ENCODE assay signal across 29 cellular contexts in the genomic region with DNA sequence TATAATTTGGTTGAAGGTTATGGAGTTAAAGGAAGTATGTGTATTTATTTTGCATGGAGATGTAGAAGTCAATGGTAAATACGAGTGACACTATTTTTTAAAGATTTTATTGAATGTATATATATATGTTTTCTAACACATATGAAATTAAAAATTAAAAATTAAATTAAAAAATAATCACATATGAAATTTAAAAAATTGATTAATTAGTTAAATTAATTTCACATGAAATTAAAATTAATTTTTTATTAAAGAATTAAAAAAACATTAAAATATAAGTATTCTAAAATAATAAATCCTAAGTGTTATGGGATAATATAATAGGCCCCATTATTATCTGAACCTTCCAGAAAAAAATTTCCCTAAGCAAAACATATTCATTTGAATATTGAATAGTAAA.
"Had no signal": no experiment of that assay in that cellular context is flagged by ENCODE, and none has a peak within 500 bp of the region (broad histone marks: within the 10 kb centered on the region; RNA-seq: fewer than 3 reads in every experiment).

No MANE protein-coding gene starts in this region.

- H3K27me3 Mint-ChIP-seq: dendritic cell treated with granulocyte-macrophage colony-stimulating factor and Interleukin-4, amounts not matched to agents 40 ng/mL and 50 ng/mL, for 4 days; naive B cell; natural killer cell treated with Interleukin-12 subunit alpha and Interleukin-12 subunit beta and Interleukin-15 and Interleukin-18, amount 100 ng/mL, for 72 hours; progenitor cell of endocrine pancreas had no signal

- H3K36me3 Mint-ChIP-seq: mesothelial cell of epicardium; naive B cell; natural killer cell treated with Interleukin-12 subunit alpha and Interleukin-12 subunit beta and Interleukin-15 and Interleukin-18, amount 100 ng/mL, for 72 hours had no signal

- H3K9me3 ChIP-seq: colonic mucosa, esophagus squamous epithelium, left lung, neutrophil, right lobe of liver, thyroid gland, vagina had no signal

- ATAC-seq: left cardiac atrium; left lung; mucosa of descending colon; natural killer cell treated with Interleukin-12 subunit alpha and Interleukin-12 subunit beta and Interleukin-15 and Interleukin-18, amount 100 ng/mL, for 72 hours had no signal

- DNase-seq: colonic mucosa; effector CD8-positive, alpha-beta T cell; endodermal cell; esophagus squamous epithelium; foreskin melanocyte; left cardiac atrium; left lung; mesenchymal stem cell; mucosa of descending colon; naive B cell; right lobe of liver; stimulated activated CD4-positive, alpha-beta T cell treated with anti-CD3 and anti-CD28 coated beads, Interleukin-12 subunit alpha, Interleukin-12 subunit beta, amount 100 ng/mL, for 4 hours; stimulated activated CD4-positive, alpha-beta T cell treated with anti-CD3 and anti-CD28 coated beads, Interleukin-1b, Interleukin-23, amount 100 ng/mL, for 48 hours; stimulated activated CD4-positive, alpha-beta T cell treated with anti-CD3 and anti-CD28 coated beads, Interleukin-4, amount 100 ng/mL, for 1 hour; stimulated activated CD8-positive, alpha-beta memory T cell treated with anti-CD3 and anti-CD28 coated beads, Interleukin-4, amount 100 ng/mL, for 48 hours; stimulated activated naive CD4-positive, alpha-beta T cell treated with Interleukin-2 at 50 U/mL for 16 hours; stomach; thyroid gland; trophoblast cell had no signal

- H3K9me3 Mint-ChIP-seq: dendritic cell treated with granulocyte-macrophage colony-stimulating factor and Interleukin-4, amounts not matched to agents 40 ng/mL and 50 ng/mL, for 4 days; endodermal cell; mesothelial cell of epicardium; neural crest cell had no signal

- H3K27ac Mint-ChIP-seq: dendritic cell treated with granulocyte-macrophage colony-stimulating factor and Interleukin-4, amounts not matched to agents 40 ng/mL and 50 ng/mL, for 4 days; endodermal cell; mesothelial cell of epicardium; naive B cell; natural killer cell treated with Interleukin-12 subunit alpha and Interleukin-12 subunit beta and Interleukin-15 and Interleukin-18, amount 100 ng/mL, for 72 hours; progenitor cell of endocrine pancreas had no signal

- H3K4me1 Mint-ChIP-seq: endodermal cell, naive B cell, neural crest cell had no signal

- H3K27ac ChIP-seq: colonic mucosa, esophagus squamous epithelium, left lung, neutrophil, parathyroid adenoma, right lobe of liver, stomach, thyroid gland, vagina had no signal

- H3K4me1 ChIP-seq: colonic mucosa, esophagus squamous epithelium, left lung, parathyroid adenoma, right lobe of liver, stomach, thyroid gland, vagina had no signal

- H3K4me3 Mint-ChIP-seq: dendritic cell treated with granulocyte-macrophage colony-stimulating factor and Interleukin-4, amounts not matched to agents 40 ng/mL and 50 ng/mL, for 4 days; endodermal cell; mesothelial cell of epicardium; natural killer cell treated with Interleukin-12 subunit alpha and Interleukin-12 subunit beta and Interleukin-15 and Interleukin-18, amount 100 ng/mL, for 72 hours; neural crest cell had no signal

- H3K4me3 ChIP-seq: colonic mucosa, esophagus squamous epithelium, left lung, mucosa of descending colon, right lobe of liver, smooth muscle cell, stomach, thyroid gland, vagina had no signal

- H3K27me3 ChIP-seq: colonic mucosa, esophagus squamous epithelium, left lung, neutrophil, right lobe of liver, stomach, thyroid gland, vagina had no signal

- FAIRE-seq: endothelial cell of umbilical vein had no signal

- H3K36me3 ChIP-seq: colonic mucosa, esophagus squamous epithelium, left lung, neutrophil, right lobe of liver, stomach, thyroid gland, vagina had no signal
